25 cellular contexts compared by ENCODE assay signal in genomic region chr15:62509395-62509973, GRCh38.
"Had no signal": no experiment of that assay in that cellular context is flagged by ENCODE, and none has a peak within 500 bp of the region (broad histone marks: within the 10 kb centered on the region; RNA-seq: fewer than 3 reads in every experiment).

No MANE protein-coding gene starts in this region.

- H3K36me3 ChIP-seq: gastroesophageal sphincter, spleen, thoracic aorta had no signal

- H3K27ac ChIP-seq: coronary artery, epithelial cell of prostate, gastroesophageal sphincter, spleen had no signal

- H3K27ac Mint-ChIP-seq: activated B cell treated with CpG ODN at 0.5 μM for 24 hours; activated CD4-positive, alpha-beta memory T cell treated with anti-CD3 and anti-CD28 coated beads for 36 hours; activated naive CD4-positive, alpha-beta T cell treated with anti-CD3 and anti-CD28 coated beads for 36 hours; activated naive CD8-positive, alpha-beta T cell treated with anti-CD3 and anti-CD28 coated beads, Interleukin-2, amount 10 ng/mL, durations not matched to agents 7 days and 5 days; natural killer cell treated with Interleukin-12 subunit alpha and Interleukin-12 subunit beta and Interleukin-15 and Interleukin-18, amount 100 ng/mL, for 72 hours; type B pancreatic cell had no signal

- H3K36me3 Mint-ChIP-seq: activated CD4-positive, alpha-beta memory T cell treated with anti-CD3 and anti-CD28 coated beads for 36 hours; activated naive CD8-positive, alpha-beta T cell treated with anti-CD3 and anti-CD28 coated beads, Interleukin-2, amount 10 ng/mL, durations not matched to agents 7 days and 5 days; natural killer cell treated with Interleukin-12 subunit alpha and Interleukin-12 subunit beta and Interleukin-15 and Interleukin-18, amount 100 ng/mL, for 72 hours; type B pancreatic cell had no signal

- H3K4me3 ChIP-seq: coronary artery, gastroesophageal sphincter, spleen, thoracic aorta had no signal

- H3K9me3 ChIP-seq: gastroesophageal sphincter, spleen, thoracic aorta had no signal

- H3K4me1 Mint-ChIP-seq: activated B cell treated with CpG ODN at 0.5 μM for 24 hours; activated naive CD8-positive, alpha-beta T cell treated with anti-CD3 and anti-CD28 coated beads, Interleukin-2, amount 10 ng/mL, durations not matched to agents 7 days and 5 days had no signal

- ATAC-seq: gastroesophageal sphincter; left lobe of liver; natural killer cell treated with Interleukin-12 subunit alpha and Interleukin-12 subunit beta and Interleukin-15 and Interleukin-18, amount 100 ng/mL, for 72 hours had no signal

- DNase-seq: activated B cell treated with CpG ODN at 0.5 μM for 24 hours; activated CD4-positive, alpha-beta memory T cell treated with anti-CD3 and anti-CD28 coated beads for 36 hours; activated CD4-positive, alpha-beta T cell treated with anti-CD3 and anti-CD28 coated beads for 48 hours; activated naive CD4-positive, alpha-beta T cell treated with anti-CD3 and anti-CD28 coated beads for 36 hours; activated naive CD8-positive, alpha-beta T cell treated with anti-CD3 and anti-CD28 coated beads, Interleukin-2, amount 10 ng/mL, durations not matched to agents 7 days and 5 days; activated T-cell treated with anti-CD3 and anti-CD28 coated beads, Interleukin-2, amount 50 U/mL, for 48 hours; amygdala; cerebellar nuclear complex; head of caudate nucleus; hypothalamus; kidney; midbrain; occipital lobe; posterior cingulate gyrus; spleen; stimulated activated CD4-positive, alpha-beta T cell treated with anti-CD3 and anti-CD28 coated beads, Interleukin-4, amount 100 ng/mL, for 1 hour; stimulated activated naive CD4-positive, alpha-beta T cell; T1000 had no signal

- H3K4me3 Mint-ChIP-seq: activated B cell treated with CpG ODN at 0.5 μM for 24 hours; activated CD4-positive, alpha-beta memory T cell treated with anti-CD3 and anti-CD28 coated beads for 36 hours; activated naive CD4-positive, alpha-beta T cell treated with anti-CD3 and anti-CD28 coated beads for 36 hours; activated naive CD8-positive, alpha-beta T cell treated with anti-CD3 and anti-CD28 coated beads, Interleukin-2, amount 10 ng/mL, durations not matched to agents 7 days and 5 days; natural killer cell treated with Interleukin-12 subunit alpha and Interleukin-12 subunit beta and Interleukin-15 and Interleukin-18, amount 100 ng/mL, for 72 hours; type B pancreatic cell had no signal

- H3K27me3 Mint-ChIP-seq: activated B cell treated with CpG ODN at 0.5 μM for 24 hours had no signal

- H3K9me3 Mint-ChIP-seq: activated B cell treated with CpG ODN at 0.5 μM for 24 hours; activated CD4-positive, alpha-beta memory T cell treated with anti-CD3 and anti-CD28 coated beads for 36 hours; activated naive CD4-positive, alpha-beta T cell treated with anti-CD3 and anti-CD28 coated beads for 36 hours; activated naive CD8-positive, alpha-beta T cell treated with anti-CD3 and anti-CD28 coated beads, Interleukin-2, amount 10 ng/mL, durations not matched to agents 7 days and 5 days; natural killer cell treated with Interleukin-12 subunit alpha and Interleukin-12 subunit beta and Interleukin-15 and Interleukin-18, amount 100 ng/mL, for 72 hours had no signal

- H3K27me3 ChIP-seq: gastroesophageal sphincter had no signal
